Comparison of ENCODE assay signal across 1 cellular context in the genomic region with DNA sequence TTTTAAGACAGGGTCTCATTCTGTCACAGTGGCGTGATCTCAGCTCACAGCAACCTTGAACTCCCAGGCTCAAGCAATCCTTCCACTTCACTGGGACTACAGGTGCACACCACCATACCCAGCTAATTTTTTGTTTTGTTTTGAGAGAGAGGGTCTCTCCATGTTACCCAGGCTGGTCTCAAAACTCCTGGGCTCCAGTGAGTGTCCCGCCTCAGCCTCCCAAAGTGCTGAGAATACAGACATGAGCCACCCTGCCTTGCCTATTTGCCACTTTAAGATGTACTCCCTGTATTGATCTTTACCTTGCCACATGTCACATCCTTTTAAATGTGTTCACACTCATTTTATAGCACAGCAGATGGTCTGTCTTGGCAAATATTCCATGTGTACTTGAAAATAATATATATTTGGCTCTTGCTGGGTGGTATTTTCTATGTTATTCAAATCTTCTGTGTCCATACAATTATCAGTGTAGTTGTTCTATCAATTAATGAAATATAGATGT.
TF ChIP-seq lines count a peak whose summit lies in the region.

No MANE protein-coding gene starts in this region.

TF ChIP-seq in endothelial cell of umbilical vein, 7 proteins besides CTCF, POLR2A, EP300 and RAD21:
- TF ChIP-seq, protein P1, sequence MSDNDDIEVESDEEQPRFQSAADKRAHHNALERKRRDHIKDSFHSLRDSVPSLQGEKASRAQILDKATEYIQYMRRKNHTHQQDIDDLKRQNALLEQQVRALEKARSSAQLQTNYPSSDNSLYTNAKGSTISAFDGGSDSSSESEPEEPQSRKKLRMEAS (IDR thresholded peaks at IDR 0.05; ENCODE audit: insufficient read depth, insufficient read length), result no peak
- no peak for TF ChIP-seq FOS (IDR thresholded peaks at IDR 0.05; ENCODE audit: borderline replicate concordance, insufficient read depth, low read length)
- no peak for TF ChIP-seq EZH2 (IDR thresholded peaks at IDR 0.05; ENCODE audit: borderline replicate concordance, low read depth, low read length, severe bottlenecking)
